Comparison of ENCODE assay signal across 9 cellular contexts in the genomic region with DNA sequence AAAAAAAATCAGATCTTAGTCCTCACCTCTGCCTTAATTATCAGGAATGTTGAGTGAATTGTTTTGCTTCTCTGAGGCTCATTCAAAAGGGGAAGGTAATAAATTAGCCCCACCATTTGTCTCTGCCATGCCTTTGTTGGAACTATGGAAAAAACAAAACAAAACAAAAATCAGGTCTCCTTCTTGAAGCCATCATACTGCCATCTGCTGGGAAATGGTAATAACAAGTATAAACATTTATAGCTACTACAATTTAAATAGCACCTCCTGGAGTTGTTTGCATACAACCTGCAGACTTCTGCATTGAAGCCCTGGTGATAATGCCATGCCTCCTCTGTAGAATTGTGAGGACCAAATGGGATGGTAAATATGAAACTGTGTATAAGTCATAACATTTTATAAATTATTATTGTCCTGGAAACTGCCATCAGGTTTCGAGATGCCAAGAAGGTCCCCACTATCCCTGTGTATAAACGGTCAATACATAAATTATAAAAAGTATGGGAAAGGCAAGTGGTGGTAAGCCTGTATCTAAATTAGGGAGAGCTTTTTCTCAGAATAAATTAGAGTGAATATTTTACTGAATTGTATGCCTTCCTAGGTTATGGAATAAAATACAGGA.
DNase-seq lines count a peak whose midpoint lies in the region; ATAC-seq, FAIRE-seq and TF ChIP-seq lines count a peak whose summit lies in the region.
"Had no signal": no experiment of that assay in that cellular context is flagged by ENCODE, and none has a peak within 500 bp of the region (broad histone marks: within the 10 kb centered on the region; RNA-seq: fewer than 3 reads in every experiment).

No MANE protein-coding gene starts in this region.

- no TSS peak for BruUV-seq in GM12878 (replicated peaks; lab: Mats Ljungman, UMichigan)

- peak in 1 of 2 donors; percentile 37 for ATAC-seq in CD4-positive, CD25-positive, alpha-beta regulatory T cell (ENCODE audit: low read depth in 2 of 2)
- ATAC-seq in GM12878 (peak; percentile 77), upper lobe of right lung (peak; percentile 69), GM21737 (IDR thresholded peaks at IDR 0.05; ENCODE audit: unreplicated experiment) (no peak), GM21825 (IDR thresholded peaks at IDR 0.05; ENCODE audit: unreplicated experiment) (no peak)

- CTCF ChIA-PET in HEK293 (lab: Yijun Ruan, JAX) (interaction anchor here (0.6 to 2.5 kb wide), 25 partner anchors 9 to 1060 kb away, joined by 3 to 11 read pairs (median 3); no protein-coding TSS in a partner anchor), GM12878 (lab: Yijun Ruan, JAX) (interaction anchor here (0.6 to 2.9 kb wide), 50 partner anchors 11 to 1061 kb away, joined by 3 to 74 read pairs (median 4); partner anchors contain the start of genes ETFBKMT and RESF1)

- no peak for TF ChIP-seq POLR2A in GM12878 (IDR thresholded peaks at IDR 0.05; ENCODE audit: low read depth, low read length)

- no peaks in the 10 kb centered on the region for H3K4me1 ChIP-seq in CD4-positive, CD25-positive, alpha-beta regulatory T cell (ENCODE audit: control insufficient read depth, insufficient read depth, low read length, poor library complexity, severe bottlenecking)
- H3K4me1 ChIP-seq in HEK293 (ENCODE audit: control insufficient read depth, insufficient read depth, low read length): peaks cover 19% of the 10 kb centered on the region; the same call in 1 of the 2 replicates
- H3K4me1 ChIP-seq in GM12878 (ENCODE audit: control insufficient read depth, insufficient read depth, low read length): no peaks in the 10 kb centered on the region
- peaks cover 3% of the 10 kb centered on the region for H3K4me1 ChIP-seq in upper lobe of right lung

- peak in 2 of 3 donors; percentile 48 to 74 for DNase-seq in CD4-positive, CD25-positive, alpha-beta regulatory T cell
- DNase-seq in NCI-H446 treated with DMSO at 0.1 percent for 48 hours (lab: John Stamatoyannopoulos, UW) (peak; percentile 14), GM12878 (ENCODE audit: low read depth, low spot score) (peak; percentile 21), kidney epithelial cell (ENCODE audit: low read depth) (peak; percentile 45), upper lobe of right lung (no peak)
- DNase-seq: left cardiac atrium had no signal

- H3K4me3 Mint-ChIP-seq in CD4-positive, CD25-positive, alpha-beta regulatory T cell: no peak overlapping the region

- H4K20me1 ChIP-seq in GM12878 (ENCODE audit: control insufficient read depth, insufficient read depth): no peaks in the 10 kb centered on the region

- H3K36me3 Mint-ChIP-seq in CD4-positive, CD25-positive, alpha-beta regulatory T cell: peaks cover 10% of the 10 kb centered on the region

- WGBS in GM12878 (ENCODE audit: insufficient coverage, insufficient replicate concordance, low lambda C conversion rate, missing lambda C conversion rate): 52% methylated on average over 2 of the region's 2 CpGs

- H3K4me2 ChIP-seq in GM12878 (ENCODE audit: control insufficient read depth, insufficient read depth): no peak overlapping the region

- peak; percentile 62 for TF ChIP-seq RAD21 in GM12878 (IDR thresholded peaks at IDR 0.05; ENCODE audit: insufficient read depth, low read depth, low read length)

- peak overlapping the region; percentile 58 for H2AFZ ChIP-seq in GM12878 (ENCODE audit: control insufficient read depth, low read depth, low read length)

- peak overlapping the region in 1 of 3 donors; percentile 5 for H3K27ac Mint-ChIP-seq in CD4-positive, CD25-positive, alpha-beta regulatory T cell

- intact Hi-C loops in GM12878 (cut with micrococcal nuclease; ENCODE audit: unreplicated experiment): loop anchor here (1.0 to 5.0 kb wide), 3 partner anchors 50 to 659 kb away; no protein-coding TSS in a partner anchor
- intact Hi-C loops in upper lobe of right lung (cut with DNase I): no loop called here

- H3K79me2 ChIP-seq in GM12878 (ENCODE audit: control insufficient read depth, insufficient read depth, low read length): no peaks in the 10 kb centered on the region

- POLR2A ChIA-PET in HEK293 (lab: Yijun Ruan, JAX) (interaction anchor here (0.9 kb wide), 1 partner anchor 187 kb away, joined by 3 read pairs; no protein-coding TSS in a partner anchor), GM12878 (lab: Charles Lee) (interaction anchor here (0.5 to 1.8 kb wide), 2 partner anchors 237 to 562 kb away, joined by 3 to 4 read pairs; no protein-coding TSS in a partner anchor)

- no peak overlapping the region for H3K27ac ChIP-seq in CD4-positive, CD25-positive, alpha-beta regulatory T cell (ENCODE audit: insufficient read depth, low read length, poor library complexity, severe bottlenecking)
- no peak overlapping the region for H3K27ac ChIP-seq in HEK293 (ENCODE audit: extremely low read depth, low read depth, low read length)
- no peak overlapping the region for H3K27ac ChIP-seq in GM12878 (ENCODE audit: control insufficient read depth, insufficient read depth)
- H3K27ac ChIP-seq in upper lobe of right lung: no peak overlapping the region

- H3K36me3 ChIP-seq in CD4-positive, CD25-positive, alpha-beta regulatory T cell (ENCODE audit: control insufficient read depth, insufficient read depth, low read length): no peaks in the 10 kb centered on the region
- H3K36me3 ChIP-seq in HEK293 (ENCODE audit: control insufficient read depth in 2 of 2, insufficient read depth in 1 of 2, low read length in 2 of 2) (no peaks in the 10 kb centered on the region), GM12878 (ENCODE audit: control insufficient read depth in 2 of 2, insufficient read depth in 2 of 2, low read length in 1 of 2) (no peaks in the 10 kb centered on the region), kidney epithelial cell (ENCODE audit: control insufficient read depth, insufficient read depth, low read length) (no peaks in the 10 kb centered on the region), upper lobe of right lung (no peaks in the 10 kb centered on the region)

- TF ChIP-seq CTCF in HEK293 (tag by site-specific recombination; IDR thresholded peaks at IDR 0.05) (peak; percentile 50; the same call in 1 of the 2 replicates), GM12878 (IDR thresholded peaks at IDR 0.05 in 2 of 3, conservative IDR thresholded peaks at IDR 0.05 in 1 of 3; ENCODE audit: control insufficient read depth in 2 of 3, extremely low read depth in 1 of 3, insufficient read depth in 1 of 3, low read depth in 3 of 3, low read length in 3 of 3) (peak; percentile 39 to 63 (median 56); a peak in 5 of 6 replicates), kidney epithelial cell (IDR thresholded peaks at IDR 0.05; ENCODE audit: insufficient read depth, low read length, poor library complexity, severe bottlenecking) (peak; percentile 53), upper lobe of right lung (IDR thresholded peaks at IDR 0.05) (peak; percentile 55)

- SMC1A ChIA-PET in GM12878 (lab: Charles Lee; ENCODE audit: uncharacterized antibody, unreplicated experiment): interaction anchor here (0.5 to 5.8 kb wide), 29 partner anchors 10 to 913 kb away, joined by 3 to 52 read pairs (median 3); partner anchors contain the start of gene AMN1

- no peak for TF ChIP-seq EP300 in GM12878 (IDR thresholded peaks at IDR 0.05; ENCODE audit: borderline replicate concordance in 1 of 2, control insufficient read depth in 1 of 2, low read depth in 2 of 2, low read length in 2 of 2)

- H3K4me1 Mint-ChIP-seq in CD4-positive, CD25-positive, alpha-beta regulatory T cell: peaks cover 2 to 13% (median 6%) of the 10 kb centered on the region in 4 donors

- H3K9ac ChIP-seq in GM12878 (ENCODE audit: control insufficient read depth, insufficient read depth, low read length): no peak overlapping the region

- in situ Hi-C loops in GM12878 (cut with MboI): loop anchor here (5.0 to 10.0 kb wide), 2 partner anchors 660 to 907 kb away; no protein-coding TSS in a partner anchor

- FAIRE-seq in GM12878 (lab: Jason Lieb, UNC): no peak

- no peak overlapping the region for H3K4me3 ChIP-seq in CD4-positive, CD25-positive, alpha-beta regulatory T cell (ENCODE audit: low read depth, low read length)
- H3K4me3 ChIP-seq in HEK293 (ENCODE audit: low read depth, low read length) (no peak overlapping the region), GM12878 (no peak overlapping the region), kidney epithelial cell (ENCODE audit: low read depth, low read length) (no peak overlapping the region), upper lobe of right lung (no peak overlapping the region)

- no peaks in the 10 kb centered on the region for H3K9me3 ChIP-seq in CD4-positive, CD25-positive, alpha-beta regulatory T cell (ENCODE audit: control insufficient read depth in 2 of 2, low read length in 2 of 2)
- H3K9me3 ChIP-seq in HEK293 (ENCODE audit: control insufficient read depth, insufficient read depth, low read depth, low read length): no peaks in the 10 kb centered on the region
- H3K9me3 ChIP-seq in GM12878 (replicated peaks; ENCODE audit: control insufficient read depth, insufficient read depth, low read length): no peaks in the 10 kb centered on the region
- no peaks in the 10 kb centered on the region for H3K9me3 ChIP-seq in upper lobe of right lung

- H3K27me3 ChIP-seq in CD4-positive, CD25-positive, alpha-beta regulatory T cell (ENCODE audit: control insufficient read depth, insufficient read depth, low read length): no peaks in the 10 kb centered on the region
- H3K27me3 ChIP-seq in GM12878 (replicated peaks in 1 of 2; ENCODE audit: control insufficient read depth in 2 of 2, insufficient read depth in 2 of 2, low read length in 1 of 2) (no peaks in the 10 kb centered on the region), kidney epithelial cell (ENCODE audit: control insufficient read depth, insufficient read depth, low read length) (no peaks in the 10 kb centered on the region), upper lobe of right lung (no peaks in the 10 kb centered on the region)

- H3K9me3 Mint-ChIP-seq in CD4-positive, CD25-positive, alpha-beta regulatory T cell: peaks cover 0 to 2% (median 0%) of the 10 kb centered on the region in 7 donors

- RAD21 ChIA-PET in GM12878 (lab: Charles Lee; ENCODE audit: unreplicated experiment): interaction anchor here (0.6 to 2.9 kb wide), 27 partner anchors 11 to 1061 kb away, joined by 3 to 52 read pairs (median 4); no protein-coding TSS in a partner anchor

- no peaks in the 10 kb centered on the region for H3K27me3 Mint-ChIP-seq in CD4-positive, CD25-positive, alpha-beta regulatory T cell

TF ChIP-seq in HEK293, 187 proteins besides CTCF, POLR2A, EP300 and RAD21 (continues in another document):
- TF ChIP-seq ZNF654 (tag by site-specific recombination; IDR thresholded peaks at IDR 0.05; ENCODE audit: low read depth): peak; percentile 71

Comparison
In these comparisons a context has a peak if more than half of its experiments do, and no peak if none do; other contexts are left out.
1. ATAC-seq: peak in GM12878 (single experiment) and upper lobe of right lung (single experiment); none in GM21737 (single experiment) and GM21825 (single experiment).
2. Peak in every context shown above with its lines, with median percentiles within 50 percentile points of each other: CTCF ChIP-seq.